20 cellular contexts compared by ENCODE assay signal in the genomic region with DNA sequence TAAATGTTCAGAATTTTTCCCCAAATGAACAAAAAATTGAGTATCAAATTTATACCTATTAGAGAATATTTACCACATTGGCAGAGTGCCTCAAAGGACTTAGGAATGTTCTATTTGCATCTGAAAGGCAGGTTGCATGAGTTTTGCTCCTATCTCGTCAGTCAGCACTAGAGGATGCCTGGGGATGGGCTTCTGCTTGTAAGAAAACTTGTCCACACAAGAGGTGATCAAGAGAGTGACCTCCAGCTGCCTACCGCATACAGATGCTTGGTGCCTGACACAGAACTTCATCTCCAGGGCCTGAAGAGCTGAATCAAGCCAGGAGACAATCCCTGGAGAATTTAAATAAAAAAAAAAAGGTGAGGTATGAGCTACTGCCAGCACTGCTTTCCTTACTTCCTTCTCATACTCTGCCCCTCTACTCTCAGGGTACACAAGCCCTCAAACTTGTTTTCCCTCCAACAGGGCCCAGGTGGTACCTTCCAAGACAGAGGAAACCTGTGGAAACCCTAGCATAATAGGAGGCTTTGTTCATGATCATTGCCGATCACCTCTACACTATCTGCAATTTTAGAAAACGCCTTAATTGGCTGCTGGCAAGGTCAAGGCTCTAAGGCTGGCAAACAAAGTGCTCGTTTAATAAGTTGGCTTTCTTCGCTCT.
A peak's percentile ranks its signal among the peaks of the same experiment; 100 is the strongest.
DNase-seq lines count a peak whose midpoint lies in the region; ATAC-seq and TF ChIP-seq lines count a peak whose summit lies in the region.
"Had no signal": no experiment of that assay in that cellular context is flagged by ENCODE, and none has a peak within 500 bp of the region (broad histone marks: within the 10 kb centered on the region; RNA-seq: fewer than 3 reads in every experiment).

No MANE protein-coding gene starts in this region.

- no peaks in the 10 kb centered on the region for H3K27me3 Mint-ChIP-seq in H9 (ENCODE audit: low read depth)
- no peaks in the 10 kb centered on the region for H3K27me3 Mint-ChIP-seq in WTC11 (ENCODE audit: low read depth)
- H3K27me3 Mint-ChIP-seq: CD4-positive, CD25-positive, alpha-beta regulatory T cell had no signal

- H3K56ac ChIP-seq in H9 (ENCODE audit: insufficient read length, low read depth, low read length) (no peak overlapping the region), mesendoderm (ENCODE audit: low read length) (no peak overlapping the region)

- H2BK20ac ChIP-seq in H9 (ENCODE audit: low read depth, low read length, poor library complexity, severe bottlenecking), result no peak overlapping the region

- POLR2A ChIA-PET in WTC11 (lab: Charles Lee), result interaction anchor here (0.8 kb wide), 1 partner anchor 24 kb away, joined by 3 read pairs; no protein-coding TSS in a partner anchor

- H2AK5ac ChIP-seq in H9 (ENCODE audit: insufficient read length, low read length), result no peak overlapping the region
- no peak overlapping the region for H2AK5ac ChIP-seq in mesendoderm (ENCODE audit: low read length)

- H3K9me3 ChIP-seq in H9 (ENCODE audit: control insufficient read depth, low read depth, low read length) (no peaks in the 10 kb centered on the region), BE2C (no peaks in the 10 kb centered on the region)
- H3K9me3 ChIP-seq: A549, SJCRH30 had no signal

- H3K36me3 Mint-ChIP-seq in H9 (ENCODE audit: insufficient read depth in 1 of 3, low read depth in 3 of 3) (peaks cover 26 to 50% (median 34%) of the 10 kb centered on the region in 3 experiments; a peak in 6 of 7 replicates), WTC11 (peaks cover 65% of the 10 kb centered on the region)
- H3K36me3 Mint-ChIP-seq: CD4-positive, CD25-positive, alpha-beta regulatory T cell had no signal

- DNase-seq in H9, result peak; percentile 45
- DNase-seq in WTC11 (ENCODE audit: low spot score), result peak; percentile 12
- DNase-seq in foreskin keratinocyte, result peak; percentile 81 to 93
- DNase-seq in mesendoderm, result peak; percentile 65
- no peak for DNase-seq in GOT3 (lab: John Stamatoyannopoulos, UW)
- no peak for DNase-seq in activated CD8-positive, alpha-beta memory T cell treated with anti-CD3 and anti-CD28 coated beads, Interleukin-2, amount 50 U/mL, for 48 hours
- DNase-seq in BE2C, result no peak
- DNase-seq: CD4-positive, CD25-positive, alpha-beta regulatory T cell; EL; GF-D8; HFFc6; KBM-7; NCI-H1105; NCI-H2029 treated with DMSO at 0.1 percent for 48 hours; NCI-H226; NCI-H510A treated with DMSO at 0.1 percent for 48 hours; NCI-H748 treated with DMSO at 0.1 percent for 48 hours; SJCRH30 had no signal

- no peak overlapping the region for H2BK120ac ChIP-seq in H9 (ENCODE audit: low read depth, low read length, poor library complexity, severe bottlenecking)
- H2BK120ac ChIP-seq in mesendoderm (ENCODE audit: low read depth, low read length), result no peak overlapping the region

- H3K4ac ChIP-seq in H9 (ENCODE audit: low read depth, low read length), result no peak overlapping the region
- H3K4ac ChIP-seq in mesendoderm (ENCODE audit: low read depth, low read length), result no peak overlapping the region

- ATAC-seq in WTC11, result peak; percentile 70
- ATAC-seq in foreskin keratinocyte, result peak; percentile 16
- ATAC-seq: A549, HepG2 had no signal

- H3K4me1 Mint-ChIP-seq in H9, result peaks cover 13 to 14% of the 10 kb centered on the region in 2 experiments
- peaks cover 23% of the 10 kb centered on the region for H3K4me1 Mint-ChIP-seq in WTC11
- H3K4me1 Mint-ChIP-seq: CD4-positive, CD25-positive, alpha-beta regulatory T cell had no signal

- no peaks in the 10 kb centered on the region for H3K79me1 ChIP-seq in H9 (ENCODE audit: insufficient read depth, low read depth, low read length, poor library complexity, severe bottlenecking)
- no peaks in the 10 kb centered on the region for H3K79me1 ChIP-seq in mesendoderm (ENCODE audit: low read length)

- WGBS in H9 (ENCODE audit: extremely low coverage, insufficient read length, low lambda C conversion rate), result no CpG with 5 or more reads among the region's 6 CpGs
- whole genome bisulfite sequencing in mesendoderm (ENCODE audit: extremely low coverage, insufficient coverage, low lambda C conversion rate), result no CpG with 5 or more reads among the region's 6 CpGs

- H3K4me2 ChIP-seq in H9 (ENCODE audit: insufficient read depth, insufficient read length, low read length), result no peak overlapping the region
- no peak overlapping the region for H3K4me2 ChIP-seq in mesendoderm (ENCODE audit: low read length)
- H3K4me2 ChIP-seq: A549 had no signal

- H2BK12ac ChIP-seq in H9 (ENCODE audit: insufficient read length, low read depth, low read length), result no peak overlapping the region

- CTCF ChIA-PET in WTC11 (lab: Charles Lee), result no interaction called here

- H2BK15ac ChIP-seq in H9 (ENCODE audit: low read depth, low read length) (no peak overlapping the region), mesendoderm (replicated peaks; ENCODE audit: low read depth) (no peak overlapping the region)

- H4K5ac ChIP-seq in H9 (ENCODE audit: insufficient read length, low read depth, low read length) (no peak overlapping the region), mesendoderm (ENCODE audit: low read length) (no peak overlapping the region)

- H3K4me1 ChIP-seq in H9 (ENCODE audit: insufficient read depth, low read length) (0 out of 2 replicates have a peak, but pooled peaks cover 3% of the 10 kb centered on the region), foreskin keratinocyte (peaks cover 22% of the 10 kb centered on the region), mesendoderm (ENCODE audit: control insufficient read depth, low read depth, low read length) (peaks cover 4% of the 10 kb centered on the region), BE2C (no peaks in the 10 kb centered on the region)
- H3K4me1 ChIP-seq: A549, SJCRH30 had no signal

- H2BK5ac ChIP-seq in H9 (ENCODE audit: insufficient read length, low read length), result no peak overlapping the region
- no peak overlapping the region for H2BK5ac ChIP-seq in mesendoderm (ENCODE audit: low read length)

- no peaks in the 10 kb centered on the region for H4K20me1 ChIP-seq in H9 (ENCODE audit: control insufficient read depth, insufficient read depth, insufficient read length)

- H4K8ac ChIP-seq in H9 (replicated peaks; ENCODE audit: insufficient read length, low read depth, low read length) (no peak overlapping the region), mesendoderm (ENCODE audit: low read depth, low read length) (no peak overlapping the region)

- no peak overlapping the region for H2AFZ ChIP-seq in H9 (ENCODE audit: low read length)

- H3K4me3 ChIP-seq in mesendoderm (ENCODE audit: low read length) (no peak overlapping the region), BE2C (ENCODE audit: low read depth, low read length) (no peak overlapping the region)
- H3K4me3 ChIP-seq: A549, SJCRH30 had no signal

- H3K27me3 ChIP-seq in H9 (ENCODE audit: insufficient read depth, low read length), result no peaks in the 10 kb centered on the region
- no peaks in the 10 kb centered on the region for H3K27me3 ChIP-seq in foreskin keratinocyte
- no peaks in the 10 kb centered on the region for H3K27me3 ChIP-seq in mesendoderm (ENCODE audit: insufficient read depth, low read length, poor library complexity)
- H3K27me3 ChIP-seq in BE2C, result no peaks in the 10 kb centered on the region
- H3K27me3 ChIP-seq: SJCRH30 had no signal

- H3K23ac ChIP-seq in H9 (ENCODE audit: insufficient read length, low read depth, low read length), result no peak overlapping the region
- no peak overlapping the region for H3K23ac ChIP-seq in mesendoderm (ENCODE audit: low read length)

- H3K4me3 Mint-ChIP-seq in H9 (no peak overlapping the region; a peak in 1 of 5 replicates), WTC11 (no peak overlapping the region)
- H3K4me3 Mint-ChIP-seq: CD4-positive, CD25-positive, alpha-beta regulatory T cell; HFFc6 had no signal

- no peaks in the 10 kb centered on the region for H3K79me2 ChIP-seq in H9 (ENCODE audit: insufficient read depth, low read length)
- H3K79me2 ChIP-seq in mesendoderm (ENCODE audit: control insufficient read depth, insufficient read depth, low read length), result no peaks in the 10 kb centered on the region

- peak overlapping the region; percentile 82 to 95 (median 83) for H3K27ac Mint-ChIP-seq in H9
- H3K27ac Mint-ChIP-seq in WTC11, result peak overlapping the region; percentile 90
- H3K27ac Mint-ChIP-seq: CD4-positive, CD25-positive, alpha-beta regulatory T cell; HFFc6 had no signal

- H3K36me3 ChIP-seq in mesendoderm (ENCODE audit: control insufficient read depth, insufficient read depth, low read length) (no peaks in the 10 kb centered on the region), BE2C (no peaks in the 10 kb centered on the region)

- H3K18ac ChIP-seq in H9 (ENCODE audit: insufficient read length, low read depth, low read length), result no peak overlapping the region
- no peak overlapping the region for H3K18ac ChIP-seq in mesendoderm (ENCODE audit: low read length)

- no peaks in the 10 kb centered on the region for H3K23me2 ChIP-seq in H9 (ENCODE audit: insufficient read length, low read depth, low read length, poor library complexity, severe bottlenecking)

- no peaks in the 10 kb centered on the region for H3K9me3 Mint-ChIP-seq in H9
- no peaks in the 10 kb centered on the region for H3K9me3 Mint-ChIP-seq in WTC11

- H3K9ac ChIP-seq in H9 (ENCODE audit: extremely low read depth, insufficient read length, low read length) (no peak overlapping the region), mesendoderm (ENCODE audit: low read length) (no peak overlapping the region)

- no peak overlapping the region for H3K14ac ChIP-seq in H9 (ENCODE audit: insufficient read depth, low read length)

- no peak overlapping the region for H3T11ph ChIP-seq in H9 (ENCODE audit: low read length)

- no peak for TF ChIP-seq CTCF in H9 (conservative IDR thresholded peaks at IDR 0.05)
- no peak for TF ChIP-seq CTCF in WTC11 (IDR thresholded peaks at IDR 0.05)
- no peak for TF ChIP-seq CTCF in foreskin keratinocyte (conservative IDR thresholded peaks at IDR 0.05)
- TF ChIP-seq CTCF in BE2C (IDR thresholded peaks at IDR 0.05; ENCODE audit: low read depth, low read length), result no peak

- H4K91ac ChIP-seq in H9 (ENCODE audit: insufficient read length, low read depth, low read length), result no peak overlapping the region

- no peak overlapping the region for H3K27ac ChIP-seq in H9 (ENCODE audit: insufficient read length, low read depth, low read length)
- H3K27ac ChIP-seq in foreskin keratinocyte, result no peak overlapping the region
- H3K27ac ChIP-seq in mesendoderm (ENCODE audit: low read depth, low read length), result no peak overlapping the region
- H3K27ac ChIP-seq: A549, SJCRH30 had no signal

TF ChIP-seq in WTC11, 78 proteins besides CTCF, POLR2A, EP300 and RAD21 (continues in another document):
- no peak for TF ChIP-seq NR2C2 (CRISPR knock-in tag; IDR thresholded peaks at IDR 0.05)
- TF ChIP-seq ZNF138 (CRISPR knock-in tag; conservative IDR thresholded peaks at IDR 0.05), result no peak

Comparison
In these comparisons a context has a peak if more than half of its experiments do, and no peak if none do; other contexts are left out.
1. DNase-seq: peak in H9 (single experiment), WTC11 (single experiment), foreskin keratinocyte (2 of 2) and mesendoderm (single experiment); none in GOT3 (single experiment), activated CD8-positive, alpha-beta memory T cell treated with anti-CD3 and anti-CD28 coated beads, Interleukin-2, amount 50 U/mL, for 48 hours (single experiment) and BE2C (single experiment).